In genomic region chr13:112444001-112444311, GRCh38 we compare ENCODE assay signal across 8 cellular contexts.
DNase-seq lines count a peak whose midpoint lies in the region; ATAC-seq and TF ChIP-seq lines count a peak whose summit lies in the region.

No MANE protein-coding gene starts in this region.

- no peaks in the 10 kb centered on the region for H3K36me3 Mint-ChIP-seq in activated T-cell treated with anti-CD3 and anti-CD28 coated beads, Interleukin-2, amount 50 U/mL, for 4 hours (ENCODE audit: insufficient read depth)

- no peaks in the 10 kb centered on the region for H3K36me3 ChIP-seq in parathyroid adenoma (ENCODE audit: control insufficient read depth, insufficient read depth, low read length)

- H2AFZ ChIP-seq in parathyroid adenoma = no peak overlapping the region

- peaks cover 2% of the 10 kb centered on the region for H3K4me1 Mint-ChIP-seq in activated T-cell treated with anti-CD3 and anti-CD28 coated beads, Interleukin-2, amount 50 U/mL, for 4 hours (ENCODE audit: low read depth)

- ATAC-seq in HG03095 (IDR thresholded peaks at IDR 0.05; ENCODE audit: unreplicated experiment) = peak; percentile 66
- ATAC-seq in activated T-cell treated with anti-CD3 and anti-CD28 coated beads, Interleukin-2, amount 50 U/mL, for 4 hours = peak; percentile 32 to 42
- ATAC-seq in HG03439 (IDR thresholded peaks at IDR 0.05; ENCODE audit: unreplicated experiment) = no peak

- no peak overlapping the region for H3K4me2 ChIP-seq in parathyroid adenoma (ENCODE audit: low read length)

- H3K4me3 ChIP-seq in parathyroid adenoma (ENCODE audit: low read depth, low read length) = no peak overlapping the region

- TF ChIP-seq CTCF in parathyroid adenoma (IDR thresholded peaks at IDR 0.05) = peak; percentile 49

- no peaks in the 10 kb centered on the region for H3K9me3 Mint-ChIP-seq in activated T-cell treated with anti-CD3 and anti-CD28 coated beads, Interleukin-2, amount 50 U/mL, for 4 hours

- H3K27me3 ChIP-seq in parathyroid adenoma (ENCODE audit: control insufficient read depth, insufficient read depth, low read length) = no peaks in the 10 kb centered on the region

- H3K27ac ChIP-seq in parathyroid adenoma = no peak overlapping the region

- H3K79me2 ChIP-seq in parathyroid adenoma = no peaks in the 10 kb centered on the region

- no peak overlapping the region for H3K4me3 Mint-ChIP-seq in activated T-cell treated with anti-CD3 and anti-CD28 coated beads, Interleukin-2, amount 50 U/mL, for 4 hours

- H3K9me3 ChIP-seq in parathyroid adenoma (ENCODE audit: control insufficient read depth, low read length) = no peaks in the 10 kb centered on the region

- peaks cover 47% of the 10 kb centered on the region for H3K27me3 Mint-ChIP-seq in activated T-cell treated with anti-CD3 and anti-CD28 coated beads, Interleukin-2, amount 50 U/mL, for 4 hours (ENCODE audit: low read depth)

- no peaks in the 10 kb centered on the region for H3K4me1 ChIP-seq in parathyroid adenoma

- DNase-seq in SIG-M5 treated with dmso at 0.1 percent for 504 hours (lab: John Stamatoyannopoulos, UW; ENCODE audit: unreplicated experiment) (peak; percentile 54), SIG-M5 (lab: John Stamatoyannopoulos, UW) (no peak), NCI-H460 (ENCODE audit: extremely low read depth, low read depth) (peak; percentile 46), glomerular visceral epithelial cell (ENCODE audit: extremely low spot score) (peak; percentile 56)
- peak; percentile 19 for DNase-seq in activated T-cell treated with anti-CD3 and anti-CD28 coated beads, Interleukin-2, amount 50 U/mL, for 4 hours

- H3K9ac ChIP-seq in parathyroid adenoma = no peak overlapping the region
